Comparison of ENCODE assay signal across 1 cellular context in the genomic region with DNA sequence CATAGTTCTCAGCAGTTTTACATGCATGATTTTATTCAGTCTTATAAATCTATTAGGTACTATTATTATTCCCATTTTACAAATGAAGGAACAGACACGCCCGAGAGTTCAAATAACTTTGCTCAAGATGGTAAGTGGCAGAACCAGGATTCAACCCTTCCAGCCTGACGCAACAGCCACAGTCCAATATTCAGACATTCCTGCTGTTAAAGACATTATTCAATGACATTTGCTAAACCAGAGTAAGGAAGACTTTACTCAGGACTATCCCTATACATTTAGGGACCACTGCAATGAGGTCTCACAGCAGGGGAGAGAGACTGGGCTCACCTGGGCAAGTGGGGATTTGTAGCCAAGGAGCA.
TF ChIP-seq lines count a peak whose summit lies in the region.

No MANE protein-coding gene starts in this region.

TF ChIP-seq in GM23338, 12 proteins besides CTCF, POLR2A, EP300 and RAD21 (continued from another document):
- TF ChIP-seq, protein P1, sequence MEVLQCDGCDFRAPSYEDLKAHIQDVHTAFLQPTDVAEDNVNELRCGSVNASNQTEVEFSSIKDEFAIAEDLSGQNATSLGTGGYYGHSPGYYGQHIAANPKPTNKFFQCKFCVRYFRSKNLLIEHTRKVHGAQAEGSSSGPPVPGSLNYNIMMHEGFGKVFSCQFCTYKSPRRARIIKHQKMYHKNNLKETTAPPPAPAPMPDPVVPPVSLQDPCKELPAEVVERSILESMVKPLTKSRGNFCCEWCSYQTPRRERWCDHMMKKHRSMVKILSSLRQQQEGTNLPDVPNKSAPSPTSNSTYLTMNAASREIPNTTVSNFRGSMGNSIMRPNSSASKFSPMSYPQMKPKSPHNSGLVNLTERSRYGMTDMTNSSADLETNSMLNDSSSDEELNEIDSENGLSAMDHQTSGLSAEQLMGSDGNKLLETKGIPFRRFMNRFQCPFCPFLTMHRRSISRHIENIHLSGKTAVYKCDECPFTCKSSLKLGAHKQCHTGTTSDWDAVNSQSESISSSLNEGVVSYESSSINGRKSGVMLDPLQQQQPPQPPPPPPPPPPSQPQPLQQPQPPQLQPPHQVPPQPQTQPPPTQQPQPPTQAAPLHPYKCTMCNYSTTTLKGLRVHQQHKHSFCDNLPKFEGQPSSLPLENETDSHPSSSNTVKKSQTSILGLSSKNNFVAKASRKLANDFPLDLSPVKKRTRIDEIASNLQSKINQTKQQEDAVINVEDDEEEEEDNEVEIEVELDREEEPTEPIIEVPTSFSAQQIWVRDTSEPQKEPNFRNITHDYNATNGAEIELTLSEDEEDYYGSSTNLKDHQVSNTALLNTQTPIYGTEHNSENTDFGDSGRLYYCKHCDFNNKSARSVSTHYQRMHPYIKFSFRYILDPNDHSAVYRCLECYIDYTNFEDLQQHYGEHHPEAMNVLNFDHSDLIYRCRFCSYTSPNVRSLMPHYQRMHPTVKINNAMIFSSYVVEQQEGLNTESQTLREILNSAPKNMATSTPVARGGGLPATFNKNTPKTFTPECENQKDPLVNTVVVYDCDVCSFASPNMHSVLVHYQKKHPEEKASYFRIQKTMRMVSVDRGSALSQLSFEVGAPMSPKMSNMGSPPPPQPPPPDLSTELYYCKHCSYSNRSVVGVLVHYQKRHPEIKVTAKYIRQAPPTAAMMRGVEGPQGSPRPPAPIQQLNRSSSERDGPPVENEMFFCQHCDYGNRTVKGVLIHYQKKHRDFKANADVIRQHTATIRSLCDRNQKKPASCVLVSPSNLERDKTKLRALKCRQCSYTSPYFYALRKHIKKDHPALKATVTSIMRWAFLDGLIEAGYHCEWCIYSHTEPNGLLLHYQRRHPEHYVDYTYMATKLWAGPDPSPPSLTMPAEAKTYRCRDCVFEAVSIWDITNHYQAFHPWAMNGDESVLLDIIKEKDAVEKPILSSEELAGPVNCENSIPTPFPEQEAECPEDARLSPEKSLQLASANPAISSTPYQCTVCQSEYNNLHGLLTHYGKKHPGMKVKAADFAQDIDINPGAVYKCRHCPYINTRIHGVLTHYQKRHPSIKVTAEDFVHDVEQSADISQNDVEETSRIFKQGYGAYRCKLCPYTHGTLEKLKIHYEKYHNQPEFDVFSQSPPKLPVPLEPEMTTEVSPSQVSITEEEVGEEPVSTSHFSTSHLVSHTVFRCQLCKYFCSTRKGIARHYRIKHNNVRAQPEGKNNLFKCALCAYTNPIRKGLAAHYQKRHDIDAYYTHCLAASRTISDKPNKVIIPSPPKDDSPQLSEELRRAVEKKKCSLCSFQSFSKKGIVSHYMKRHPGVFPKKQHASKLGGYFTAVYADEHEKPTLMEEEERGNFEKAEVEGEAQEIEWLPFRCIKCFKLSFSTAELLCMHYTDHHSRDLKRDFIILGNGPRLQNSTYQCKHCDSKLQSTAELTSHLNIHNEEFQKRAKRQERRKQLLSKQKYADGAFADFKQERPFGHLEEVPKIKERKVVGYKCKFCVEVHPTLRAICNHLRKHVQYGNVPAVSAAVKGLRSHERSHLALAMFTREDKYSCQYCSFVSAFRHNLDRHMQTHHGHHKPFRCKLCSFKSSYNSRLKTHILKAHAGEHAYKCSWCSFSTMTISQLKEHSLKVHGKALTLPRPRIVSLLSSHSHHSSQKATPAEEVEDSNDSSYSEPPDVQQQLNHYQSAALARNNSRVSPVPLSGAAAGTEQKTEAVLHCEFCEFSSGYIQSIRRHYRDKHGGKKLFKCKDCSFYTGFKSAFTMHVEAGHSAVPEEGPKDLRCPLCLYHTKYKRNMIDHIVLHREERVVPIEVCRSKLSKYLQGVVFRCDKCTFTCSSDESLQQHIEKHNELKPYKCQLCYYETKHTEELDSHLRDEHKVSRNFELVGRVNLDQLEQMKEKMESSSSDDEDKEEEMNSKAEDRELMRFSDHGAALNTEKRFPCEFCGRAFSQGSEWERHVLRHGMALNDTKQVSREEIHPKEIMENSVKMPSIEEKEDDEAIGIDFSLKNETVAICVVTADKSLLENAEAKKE (CRISPR knock-in tag; IDR thresholded peaks at IDR 0.05) = no peak
- TF ChIP-seq ZNF114 (CRISPR knock-in tag; IDR thresholded peaks at IDR 0.05) = no peak
- TF ChIP-seq NANOG (IDR thresholded peaks at IDR 0.05; ENCODE audit: borderline replicate concordance) = no peak
- no peak for TF ChIP-seq REST (IDR thresholded peaks at IDR 0.05; ENCODE audit: unreplicated experiment)
- TF ChIP-seq, protein P2, sequence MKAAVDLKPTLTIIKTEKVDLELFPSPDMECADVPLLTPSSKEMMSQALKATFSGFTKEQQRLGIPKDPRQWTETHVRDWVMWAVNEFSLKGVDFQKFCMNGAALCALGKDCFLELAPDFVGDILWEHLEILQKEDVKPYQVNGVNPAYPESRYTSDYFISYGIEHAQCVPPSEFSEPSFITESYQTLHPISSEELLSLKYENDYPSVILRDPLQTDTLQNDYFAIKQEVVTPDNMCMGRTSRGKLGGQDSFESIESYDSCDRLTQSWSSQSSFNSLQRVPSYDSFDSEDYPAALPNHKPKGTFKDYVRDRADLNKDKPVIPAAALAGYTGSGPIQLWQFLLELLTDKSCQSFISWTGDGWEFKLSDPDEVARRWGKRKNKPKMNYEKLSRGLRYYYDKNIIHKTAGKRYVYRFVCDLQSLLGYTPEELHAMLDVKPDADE (IDR thresholded peaks at IDR 0.05) = no peak
- TF ChIP-seq POLR2AphosphoS5 (IDR thresholded peaks at IDR 0.05; ENCODE audit: low read depth) = no peak
- TF ChIP-seq JUNB (IDR thresholded peaks at IDR 0.05; ENCODE audit: unreplicated experiment) = no peak
- TF ChIP-seq EZH2 (IDR thresholded peaks at IDR 0.05; ENCODE audit: low read depth, unreplicated experiment) = no peak
TF ChIP-seq in GM23338: peak in this region for 0.
